ENCODE assay signal across 17 cellular contexts in the genomic region with DNA sequence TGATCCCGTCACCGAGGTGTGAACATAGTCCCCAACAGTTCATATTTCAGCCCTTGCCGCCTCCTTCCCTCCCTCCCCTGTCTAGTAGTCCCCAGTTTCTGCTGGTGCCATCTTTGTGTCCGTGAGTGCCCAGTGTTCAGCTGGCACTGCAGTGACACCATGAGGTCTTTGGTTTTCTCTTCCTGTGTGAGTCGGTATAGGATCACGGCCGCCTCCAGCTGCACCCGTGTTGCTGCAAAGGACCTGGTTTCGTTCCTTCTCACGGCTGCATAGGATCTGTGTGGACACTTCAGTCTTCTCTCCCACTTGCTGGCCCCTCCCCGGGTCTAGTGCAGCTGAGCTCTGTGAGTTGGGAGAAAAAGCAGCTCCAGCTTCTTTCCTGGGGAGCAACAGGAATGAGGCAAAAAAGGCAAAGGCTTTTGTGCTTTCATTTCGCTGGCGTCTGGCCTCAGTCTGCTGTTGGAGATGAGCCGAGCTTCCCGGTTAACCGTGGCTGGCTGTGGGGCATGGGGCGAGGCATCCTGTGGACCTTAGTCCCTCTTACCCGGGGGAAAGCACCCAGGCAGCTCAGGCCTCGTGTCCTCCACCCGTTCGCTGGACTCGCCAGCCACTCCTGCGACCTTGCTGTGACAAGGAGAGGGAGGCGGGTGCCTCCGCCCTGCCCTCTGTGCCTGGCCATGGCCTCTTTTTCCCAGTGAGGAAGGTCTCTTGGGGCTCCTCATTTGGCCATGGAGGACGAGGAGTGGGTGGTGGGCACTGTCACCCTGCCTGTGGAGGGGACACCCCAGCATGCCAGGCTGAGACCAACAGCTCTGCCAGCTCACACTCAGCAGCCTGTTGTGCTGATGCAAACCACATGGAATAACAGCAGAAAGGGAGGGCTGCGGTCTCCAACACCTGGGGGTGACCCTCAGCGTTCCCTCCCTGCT.
DNase-seq lines count a peak whose midpoint lies in the region; ATAC-seq and TF ChIP-seq lines count a peak whose summit lies in the region.
"Had no signal": no experiment of that assay in that cellular context is flagged by ENCODE, and none has a peak within 500 bp of the region (broad histone marks: within the 10 kb centered on the region; RNA-seq: fewer than 3 reads in every experiment).

No MANE protein-coding gene starts in this region.

- ATAC-seq in sciatic nerve (no peak), HG03378 (IDR thresholded peaks at IDR 0.05; ENCODE audit: unreplicated experiment) (no peak)
- ATAC-seq: activated CD8-positive, alpha-beta T cell treated with anti-CD3 and anti-CD28 coated beads for 36 hours; foreskin keratinocyte; lower lobe of right lung; naive thymus-derived CD8-positive, alpha-beta T cell had no signal

- peaks cover 35% of the 10 kb centered on the region for H3K27me3 Mint-ChIP-seq in chondrocyte (ENCODE audit: low read depth)

- H3K36me3 Mint-ChIP-seq in chondrocyte (ENCODE audit: low read depth) = no peaks in the 10 kb centered on the region
- H3K36me3 Mint-ChIP-seq: CD4-positive, alpha-beta memory T cell; naive thymus-derived CD8-positive, alpha-beta T cell had no signal

- POLR2A ChIA-PET in GM10248 (lab: Yijun Ruan, JAX) = no interaction called here

- no peak overlapping the region for H3K4me3 Mint-ChIP-seq in chondrocyte (ENCODE audit: unreplicated experiment)
- H3K4me3 Mint-ChIP-seq: activated CD8-positive, alpha-beta T cell treated with anti-CD3 and anti-CD28 coated beads for 36 hours; CD4-positive, alpha-beta memory T cell; naive thymus-derived CD8-positive, alpha-beta T cell had no signal

- CTCF ChIA-PET in GM10248 (lab: Yijun Ruan, JAX) = no interaction called here

- TF ChIP-seq CTCF in chondrocyte (IDR thresholded peaks at IDR 0.05) = no peak
- no peak for TF ChIP-seq CTCF in GM10248 (IDR thresholded peaks at IDR 0.05; ENCODE audit: control extremely low read depth, extremely low read depth, low read depth, missing control alignments)

- H3K4me1 Mint-ChIP-seq in chondrocyte (ENCODE audit: low read depth) = peaks cover 4% of the 10 kb centered on the region
- H3K4me1 Mint-ChIP-seq: CD4-positive, alpha-beta memory T cell had no signal

- no peak overlapping the region for H3K27ac Mint-ChIP-seq in chondrocyte (ENCODE audit: unreplicated experiment)
- H3K27ac Mint-ChIP-seq: activated CD8-positive, alpha-beta T cell treated with anti-CD3 and anti-CD28 coated beads for 36 hours; activated T-helper 2 cell treated with anti-CD3 and anti-CD28 coated beads, Interferon-gamma antibody, Interleukin-2, Interleukin-4, amounts not matched to agents 10 μg/mL and 5 μg/mL and 100 μg/mL, durations not matched to agents 14 hours and 24 hours and 36 hours; CD4-positive, alpha-beta memory T cell; naive thymus-derived CD8-positive, alpha-beta T cell had no signal

- intact Hi-C loops in sciatic nerve (cut with DNase I) = no loop called here

- peak in 2 of 3 experiments; percentile 56 to 71 for DNase-seq in NCI-H1417 (lab: John Stamatoyannopoulos, UW)
- DNase-seq in NCI-H1417 treated with DMSO at 0.1 percent for 48 hours (lab: John Stamatoyannopoulos, UW) = no peak
- DNase-seq in NCI-H2029 treated with DMSO at 0.1 percent for 48 hours (lab: John Stamatoyannopoulos, UW) = peak; percentile 64
- peak; percentile 84 for DNase-seq in chondrocyte (ENCODE audit: low spot score)
- DNase-seq in sciatic nerve (ENCODE audit: low spot score) = peak; percentile 36
- DNase-seq in GM10248 (ENCODE audit: extremely low spot score) = no peak
- no peak for DNase-seq in GM19238 (ENCODE audit: insufficient read length, low spot score)
- DNase-seq: activated CD8-positive, alpha-beta T cell treated with anti-CD3 and anti-CD28 coated beads for 36 hours; CD4-positive, alpha-beta memory T cell; foreskin keratinocyte; lower lobe of right lung; naive thymus-derived CD8-positive, alpha-beta T cell; retina; stimulated activated CD4-positive, alpha-beta T cell treated with anti-CD3 and anti-CD28 coated beads, Interleukin-2, amount 100 ng/mL, for 48 hours; stimulated activated CD8-positive, alpha-beta memory T cell treated with anti-CD3 and anti-CD28 coated beads, Interleukin-4, amount 100 ng/mL, for 48 hours had no signal

- no peaks in the 10 kb centered on the region for H3K9me3 Mint-ChIP-seq in chondrocyte (ENCODE audit: low read depth)
- H3K9me3 Mint-ChIP-seq: activated CD8-positive, alpha-beta T cell treated with anti-CD3 and anti-CD28 coated beads for 36 hours; activated T-helper 2 cell treated with anti-CD3 and anti-CD28 coated beads, Interferon-gamma antibody, Interleukin-2, Interleukin-4, amounts not matched to agents 10 μg/mL and 5 μg/mL and 100 μg/mL, durations not matched to agents 14 hours and 24 hours and 36 hours; CD4-positive, alpha-beta memory T cell; naive thymus-derived CD8-positive, alpha-beta T cell had no signal

Comparison
In these comparisons a context has a peak if more than half of its experiments do, and no peak if none do; other contexts are left out.
1. DNase-seq: peak in NCI-H1417 (2 of 3), NCI-H2029 treated with DMSO at 0.1 percent for 48 hours (single experiment), chondrocyte (single experiment) and sciatic nerve (single experiment); none in NCI-H1417 treated with DMSO at 0.1 percent for 48 hours (single experiment), GM10248 (single experiment) and GM19238 (single experiment).